In the genomic region with DNA sequence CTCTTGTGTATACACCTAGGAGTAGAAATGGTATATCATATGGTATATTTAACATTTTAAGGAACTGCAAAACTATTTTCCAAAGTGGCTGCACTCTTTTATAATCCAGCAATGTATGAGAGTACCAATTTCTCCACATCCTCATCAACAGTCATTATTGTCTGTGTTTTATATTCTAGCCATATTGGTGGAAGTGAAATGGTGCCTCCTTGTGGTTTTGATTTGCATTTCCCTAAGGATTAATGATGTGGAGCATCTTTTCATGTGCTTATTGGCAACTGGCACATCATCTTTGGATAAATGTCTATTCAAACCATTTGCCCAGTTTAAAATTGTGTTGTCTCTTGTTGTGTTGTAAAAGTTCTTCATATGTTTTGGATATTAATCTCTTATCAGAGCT, we compare ENCODE assay signal across 14 cellular contexts. TPM values are rescaled to one million over a fixed set of nuclear protein-coding genes. Genes with fewer than 3 reads are reported as not detected.
DNase-seq lines count a peak whose midpoint lies in the region; ATAC-seq, FAIRE-seq and TF ChIP-seq lines count a peak whose summit lies in the region.
"Had no signal": no experiment of that assay in that cellular context is flagged by ENCODE, and none has a peak within 500 bp of the region (broad histone marks: within the 10 kb centered on the region; RNA-seq: fewer than 3 reads in every experiment).

No MANE protein-coding gene starts in this region.

- H3K27ac ChIP-seq in cardiac muscle cell (no peak overlapping the region), right cardiac atrium (ENCODE audit: low read length) (no peak overlapping the region)
- H3K27ac ChIP-seq: SJSA1 had no signal

- no peaks in the 10 kb centered on the region for H3K36me3 ChIP-seq in cardiac muscle cell
- H3K36me3 ChIP-seq: SJSA1 had no signal

- H3K4me3 ChIP-seq in cardiac muscle cell (no peak overlapping the region), right cardiac atrium (ENCODE audit: low read length) (no peak overlapping the region), astrocyte of the cerebellum (ENCODE audit: low read depth, low read length) (no peak overlapping the region)
- H3K4me3 ChIP-seq: SJSA1 had no signal

- TF ChIP-seq CTCF in cardiac muscle cell (IDR thresholded peaks at IDR 0.05; ENCODE audit: low read depth, low read length): peak; percentile 27
- TF ChIP-seq CTCF in astrocyte of the cerebellum (IDR thresholded peaks at IDR 0.05; ENCODE audit: low read depth, low read length, missing control alignments): peak; percentile 37
- peak; percentile 65 for TF ChIP-seq CTCF in type B pancreatic cell (conservative IDR thresholded peaks at IDR 0.05)

- H3K9me3 ChIP-seq in cardiac muscle cell (ENCODE audit: low read depth) (no peaks in the 10 kb centered on the region), right cardiac atrium (ENCODE audit: control insufficient read depth, low read length) (no peaks in the 10 kb centered on the region)
- H3K9me3 ChIP-seq: SJSA1 had no signal

- in situ Hi-C loops in astrocyte of the cerebellum (cut with HindIII; ENCODE audit: low sequenced_read_pairs): no loop called here

- intact Hi-C loops in right cardiac atrium (cut with DNase I): no loop called here

- ATAC-seq in right cardiac atrium (no peak), GM19463 (IDR thresholded peaks at IDR 0.05; ENCODE audit: unreplicated experiment) (no peak)
- ATAC-seq: natural killer cell had no signal

- no peak overlapping the region for H3K27ac Mint-ChIP-seq in type B pancreatic cell
- H3K27ac Mint-ChIP-seq: CD4-positive, CD25-positive, alpha-beta regulatory T cell; natural killer cell had no signal

- H3K9me3 Mint-ChIP-seq in type B pancreatic cell: peaks cover 6% of the 10 kb centered on the region
- H3K9me3 Mint-ChIP-seq: natural killer cell had no signal

- H3K27me3 Mint-ChIP-seq in type B pancreatic cell: no peaks in the 10 kb centered on the region
- H3K27me3 Mint-ChIP-seq: CD4-positive, CD25-positive, alpha-beta regulatory T cell had no signal

- peak; percentile 33 for FAIRE-seq in islet of Langerhans (lab: Jason Lieb, UNC)
- FAIRE-seq: endometrium had no signal

- H3K36me3 Mint-ChIP-seq in type B pancreatic cell: no peaks in the 10 kb centered on the region
- H3K36me3 Mint-ChIP-seq: CD4-positive, CD25-positive, alpha-beta regulatory T cell; natural killer cell had no signal

- no peaks in the 10 kb centered on the region for H3K4me1 Mint-ChIP-seq in type B pancreatic cell (ENCODE audit: unreplicated experiment)
- H3K4me1 Mint-ChIP-seq: CD4-positive, CD25-positive, alpha-beta regulatory T cell; natural killer cell had no signal

- H3K4me1 ChIP-seq in cardiac muscle cell (ENCODE audit: low read depth) (no peaks in the 10 kb centered on the region), right cardiac atrium (ENCODE audit: control insufficient read depth, insufficient read depth, low read length) (no peaks in the 10 kb centered on the region)
- H3K4me1 ChIP-seq: SJSA1 had no signal

- DNase-seq in cardiac muscle cell (ENCODE audit: low read depth in 1 of 2, low spot score in 1 of 2): peak in 1 of 2 donors; percentile 18
- no peak for DNase-seq in right cardiac atrium
- DNase-seq in astrocyte of the cerebellum (ENCODE audit: low read depth): peak; percentile 5
- DNase-seq in type B pancreatic cell (ENCODE audit: extremely low spot score, unreplicated experiment): no peak
- no peak for DNase-seq in NCI-H226
- DNase-seq in KG1 (lab: John Stamatoyannopoulos, UW): no peak
- DNase-seq: activated T-cell treated with anti-CD3 and anti-CD28 coated beads, Interleukin-2, amount 50 U/mL, for 48 hours; CD4-positive, CD25-positive, alpha-beta regulatory T cell; natural killer cell had no signal

- H3K4me3 Mint-ChIP-seq in type B pancreatic cell: no peak overlapping the region
- H3K4me3 Mint-ChIP-seq: CD4-positive, CD25-positive, alpha-beta regulatory T cell; natural killer cell had no signal

- H3K27me3 ChIP-seq in cardiac muscle cell (no peaks in the 10 kb centered on the region), right cardiac atrium (ENCODE audit: control insufficient read depth, insufficient read depth) (no peaks in the 10 kb centered on the region)
- H3K27me3 ChIP-seq: SJSA1 had no signal

RNA-seq across cellular contexts. Expression of a gene that starts 9.6 kb away (rescaled TPM):
- total RNA-seq in cardiac muscle cell (not detected in 2 replicates), right cardiac atrium (not detected), type B pancreatic cell (ENCODE audit: low replicate concordance) (not detected in 2 replicates)
- polyA plus RNA-seq in cardiac muscle cell (not detected in 2 replicates), right cardiac atrium (not detected)
- total RNA-seq: CD4-positive, CD25-positive, alpha-beta regulatory T cell; LHCN-M2; natural killer cell; SJSA1 had no signal
- polyA plus RNA-seq: CD4-positive, CD25-positive, alpha-beta regulatory T cell had no signal
